1 cellular context compared by ENCODE assay signal in the genomic region with DNA sequence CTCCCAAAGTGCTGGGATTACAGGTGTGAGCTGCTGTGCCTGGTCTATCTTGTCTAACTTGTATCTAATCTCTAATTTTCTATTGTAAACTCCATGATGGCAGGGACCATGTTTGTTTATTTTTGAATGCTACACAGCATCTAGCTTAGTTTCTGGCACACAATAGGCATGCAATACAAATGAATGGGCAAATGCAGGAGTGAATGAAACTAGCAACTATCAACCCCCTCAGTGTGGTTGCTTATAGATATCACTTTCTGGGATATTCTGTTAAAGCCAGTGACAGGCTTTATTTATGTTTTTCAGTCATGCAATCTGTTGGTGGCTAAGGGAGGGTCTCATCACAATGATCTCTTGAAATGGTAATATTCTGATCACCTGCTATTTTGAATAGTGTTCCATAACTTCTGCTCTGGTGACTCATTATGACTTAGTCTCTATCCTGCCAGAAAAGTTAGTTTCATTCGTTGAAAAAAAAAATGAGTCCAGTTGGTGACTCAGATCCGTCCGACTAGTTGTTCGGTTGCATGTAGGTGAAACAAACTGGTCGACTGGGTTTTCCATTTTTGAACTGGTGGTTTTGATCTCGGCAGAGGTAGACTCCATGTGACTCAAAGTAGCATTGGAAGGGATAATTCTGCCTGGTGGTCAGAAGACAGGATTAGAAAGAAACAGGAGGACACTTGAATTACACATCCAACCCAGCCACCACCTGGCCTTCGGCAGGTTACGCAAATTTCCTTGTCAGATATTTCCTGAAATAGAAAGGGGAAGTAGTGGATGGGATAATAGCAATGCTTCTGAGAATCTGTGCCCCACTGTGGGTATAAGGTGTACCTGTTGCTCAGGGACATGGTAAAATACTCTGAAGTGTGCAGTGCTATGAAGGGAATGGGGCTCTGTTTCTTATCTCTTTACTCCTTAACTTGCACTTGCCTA.
TF ChIP-seq lines count a peak whose summit lies in the region.

No MANE protein-coding gene starts in this region.

TF ChIP-seq in GM12878, 131 proteins besides CTCF, POLR2A, EP300 and RAD21 (continued from another document):
- no peak for TF ChIP-seq IRF3 (IDR thresholded peaks at IDR 0.05)
- no peak for TF ChIP-seq MAX (IDR thresholded peaks at IDR 0.05; ENCODE audit: low read depth, low read length)
- no peak for TF ChIP-seq ZNF24 (IDR thresholded peaks at IDR 0.05)
- peak; percentile 84; the same call in 1 of the 2 replicates for TF ChIP-seq BCL11A (IDR thresholded peaks at IDR 0.05; ENCODE audit: low read depth, low read length)
- TF ChIP-seq BHLHE40 (IDR thresholded peaks at IDR 0.05; ENCODE audit: borderline replicate concordance in 1 of 2, low read depth in 2 of 2, low read length in 1 of 2), result no peak
- TF ChIP-seq REST (IDR thresholded peaks at IDR 0.05; ENCODE audit: low read depth, low read length), result no peak
- no peak for TF ChIP-seq MYC (IDR thresholded peaks at IDR 0.05; ENCODE audit: insufficient read depth, insufficient read length, insufficient replicate concordance, low read length, severe bottlenecking)
- no peak for TF ChIP-seq BMI1 (IDR thresholded peaks at IDR 0.05; ENCODE audit: borderline replicate concordance)
- TF ChIP-seq SREBF1 (IDR thresholded peaks at IDR 0.05; ENCODE audit: low read length), result no peak
- no peak for TF ChIP-seq RELB (IDR thresholded peaks at IDR 0.05; ENCODE audit: low read depth)
- TF ChIP-seq, protein P1, sequence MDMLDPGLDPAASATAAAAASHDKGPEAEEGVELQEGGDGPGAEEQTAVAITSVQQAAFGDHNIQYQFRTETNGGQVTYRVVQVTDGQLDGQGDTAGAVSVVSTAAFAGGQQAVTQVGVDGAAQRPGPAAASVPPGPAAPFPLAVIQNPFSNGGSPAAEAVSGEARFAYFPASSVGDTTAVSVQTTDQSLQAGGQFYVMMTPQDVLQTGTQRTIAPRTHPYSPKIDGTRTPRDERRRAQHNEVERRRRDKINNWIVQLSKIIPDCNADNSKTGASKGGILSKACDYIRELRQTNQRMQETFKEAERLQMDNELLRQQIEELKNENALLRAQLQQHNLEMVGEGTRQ (IDR thresholded peaks at IDR 0.05; ENCODE audit: borderline replicate concordance, low read depth, low read length), result no peak
- TF ChIP-seq SIX5 (IDR thresholded peaks at IDR 0.05; ENCODE audit: low read depth, low read length, severe bottlenecking), result no peak
